8 cellular contexts compared by ENCODE assay signal in the genomic region with DNA sequence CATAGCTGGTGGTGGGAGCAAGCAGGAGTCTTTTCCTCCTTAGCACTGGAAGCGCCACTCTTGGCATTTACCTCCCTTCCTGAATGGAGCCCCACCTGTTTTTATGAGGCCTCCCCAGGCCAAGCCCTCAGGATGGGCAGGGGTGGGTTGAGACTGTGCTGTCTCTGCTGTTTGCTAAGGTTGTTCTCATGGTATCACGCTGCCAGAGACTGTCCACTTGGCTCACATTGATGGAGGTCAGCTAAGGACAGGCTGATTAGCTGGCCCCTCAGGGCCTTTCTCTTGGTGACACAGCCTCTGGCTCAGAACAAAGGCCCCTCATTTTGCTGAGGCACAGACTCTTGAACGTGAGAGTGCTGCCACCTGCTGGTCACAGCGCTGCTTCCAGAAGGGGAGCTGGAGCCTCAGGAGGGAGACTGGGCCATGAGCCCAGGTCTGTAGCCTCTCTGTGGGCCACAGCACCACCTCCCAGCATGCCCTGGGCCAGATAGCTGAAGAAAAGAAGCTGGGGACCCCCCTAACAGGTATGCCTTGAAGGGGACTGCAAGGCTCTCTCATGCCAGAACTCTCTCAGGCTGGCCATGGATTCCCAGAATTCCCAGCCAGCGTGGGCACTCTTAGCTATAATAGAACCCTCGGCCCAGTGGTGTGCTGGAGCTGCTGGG.
DNase-seq lines count a peak whose midpoint lies in the region; ATAC-seq and TF ChIP-seq lines count a peak whose summit lies in the region.

No MANE protein-coding gene starts in this region.

- H3K79me2 ChIP-seq in MM.1S (ENCODE audit: low read length) (no peaks in the 10 kb centered on the region), trophoblast cell (ENCODE audit: control insufficient read depth, insufficient read depth, low read length, poor library complexity) (no peaks in the 10 kb centered on the region)

- peak overlapping the region; percentile 67 for H4K91ac ChIP-seq in trophoblast cell (ENCODE audit: low read depth, low read length)

- intact Hi-C loops in upper lobe of right lung (cut with DNase I), result no loop called here

- H3K9ac ChIP-seq in MM.1S (ENCODE audit: low read length), result no peak overlapping the region
- H3K9ac ChIP-seq in trophoblast cell (ENCODE audit: low read length), result no peak overlapping the region

- H4K12ac ChIP-seq in trophoblast cell (ENCODE audit: low read depth, low read length), result peak overlapping the region; percentile 17

- H3K9me2 ChIP-seq in MM.1S (replicated peaks; ENCODE audit: insufficient read depth, low read length), result no peaks in the 10 kb centered on the region

- H2BK12ac ChIP-seq in trophoblast cell (ENCODE audit: low read length), result peak overlapping the region; percentile 27

- peaks cover 2% of the 10 kb centered on the region for H3K79me1 ChIP-seq in trophoblast cell (ENCODE audit: low read length)

- H4K8ac ChIP-seq in trophoblast cell (ENCODE audit: low read depth, low read length), result peak overlapping the region; percentile 11

- H3K27ac ChIP-seq in MM.1S (ENCODE audit: low read length) (no peak overlapping the region), trophoblast cell (ENCODE audit: low read depth, low read length) (no peak overlapping the region), upper lobe of right lung (no peak overlapping the region)

- no peaks in the 10 kb centered on the region for H3K36me3 ChIP-seq in HAP-1 (replicated peaks)
- no peaks in the 10 kb centered on the region for H3K36me3 ChIP-seq in MM.1S (replicated peaks; ENCODE audit: insufficient read depth, low read length)
- no peaks in the 10 kb centered on the region for H3K36me3 ChIP-seq in trophoblast cell (ENCODE audit: control insufficient read depth in 1 of 2, insufficient read depth in 2 of 2, low read length in 2 of 2)
- H3K36me3 ChIP-seq in upper lobe of right lung, result no peaks in the 10 kb centered on the region

- in situ Hi-C loops in HAP-1 (cut with MboI; ENCODE audit: low sequenced_read_pairs), result loop anchor here (25.0 kb wide), 2 partner anchors 673 to 873 kb away; no protein-coding TSS in a partner anchor
- in situ Hi-C loops in SK-MEL-5 (cut with HindIII; ENCODE audit: low pct_unique_long_range_greater_than_20kb, low sequenced_read_pairs), result loop anchor here (25.0 kb wide), 1 partner anchor 98 kb away; no protein-coding TSS in a partner anchor

- no peak overlapping the region for H3K23ac ChIP-seq in trophoblast cell (ENCODE audit: low read length)

- H3K36me3 Mint-ChIP-seq in glutamatergic neuron (ENCODE audit: unreplicated experiment), result no peaks in the 10 kb centered on the region

- H3K4ac ChIP-seq in trophoblast cell (ENCODE audit: low read depth, low read length), result no peak overlapping the region

- H3K27me3 Mint-ChIP-seq in glutamatergic neuron (ENCODE audit: unreplicated experiment), result peaks cover 1% of the 10 kb centered on the region

- H3K27me3 ChIP-seq in HAP-1 (ENCODE audit: low read depth) (no peaks in the 10 kb centered on the region), MM.1S (replicated peaks; ENCODE audit: insufficient read depth, low read length) (no peaks in the 10 kb centered on the region), trophoblast cell (ENCODE audit: insufficient read depth, low read length) (no peaks in the 10 kb centered on the region), upper lobe of right lung (no peaks in the 10 kb centered on the region)

- no peaks in the 10 kb centered on the region for H3K9me3 Mint-ChIP-seq in glutamatergic neuron (ENCODE audit: unreplicated experiment)

- no peaks in the 10 kb centered on the region for H3K4me1 Mint-ChIP-seq in glutamatergic neuron (ENCODE audit: low read depth, unreplicated experiment)

- peak overlapping the region; percentile 42 for H3K14ac ChIP-seq in trophoblast cell (ENCODE audit: low read length)

- no peaks in the 10 kb centered on the region for H3F3A ChIP-seq in MM.1S (ENCODE audit: insufficient read depth, low read length)

- H3K4me3 ChIP-seq in HAP-1 (no peak overlapping the region), MM.1S (ENCODE audit: low read length) (no peak overlapping the region), trophoblast cell (ENCODE audit: low read depth, low read length) (no peak overlapping the region), upper lobe of right lung (no peak overlapping the region)

- no peak overlapping the region for H3K18ac ChIP-seq in trophoblast cell (ENCODE audit: low read length)

- H3K9me3 ChIP-seq in HAP-1 (no peaks in the 10 kb centered on the region; the same call in 1 of the 2 replicates), MM.1S (replicated peaks; ENCODE audit: insufficient read depth, low read length) (no peaks in the 10 kb centered on the region), trophoblast cell (ENCODE audit: insufficient read depth, low read depth, low read length) (no peaks in the 10 kb centered on the region), upper lobe of right lung (no peaks in the 10 kb centered on the region)

- H3K4me1 ChIP-seq in HAP-1 (peaks cover 21% of the 10 kb centered on the region), MM.1S (ENCODE audit: low read length) (no peaks in the 10 kb centered on the region), trophoblast cell (ENCODE audit: control insufficient read depth in 1 of 2, insufficient read depth in 2 of 2, low read length in 2 of 2) (peaks cover 4 to 14% of the 10 kb centered on the region in 2 experiments), upper lobe of right lung (peaks cover 9% of the 10 kb centered on the region)

- WGBS in trophoblast cell (ENCODE audit: extremely low coverage, insufficient coverage, insufficient read length), result no CpG with 5 or more reads among the region's 6 CpGs

- no peak overlapping the region for H3K4me3 Mint-ChIP-seq in glutamatergic neuron (ENCODE audit: unreplicated experiment)

- TF ChIP-seq CTCF in MM.1S (IDR thresholded peaks at IDR 0.05; ENCODE audit: low read length) (peak; percentile 65), glutamatergic neuron (IDR thresholded peaks at IDR 0.05; ENCODE audit: partially characterized antibody, unreplicated experiment) (peak; percentile 87), upper lobe of right lung (IDR thresholded peaks at IDR 0.05) (peak; percentile 92)

- no peak overlapping the region for H2BK5ac ChIP-seq in trophoblast cell (ENCODE audit: low read depth, low read length, poor library complexity)

- peak; percentile 91 for ATAC-seq in upper lobe of right lung

- H2BK120ac ChIP-seq in trophoblast cell (ENCODE audit: insufficient read depth, low read length, poor library complexity), result peak overlapping the region; percentile 16

- H3K27ac Mint-ChIP-seq in glutamatergic neuron (ENCODE audit: unreplicated experiment), result no peak overlapping the region

- DNase-seq in GDM1 (lab: John Stamatoyannopoulos, UW) (peak; percentile 73), HAP-1 (ENCODE audit: low spot score in 2 of 2) (peak; percentile 87 to 95), MM.1S (peak; percentile 60), SK-MEL-5 (ENCODE audit: low read depth, low spot score) (peak; percentile 94), glutamatergic neuron (peak; percentile 96), trophoblast cell (peak; percentile 85 to 97), upper lobe of right lung (peak; percentile 94)
- peak; percentile 87 for DNase-seq in activated naive CD4-positive, alpha-beta T cell treated with Interleukin-2 at 50 U/mL for 16 hours

- no peaks in the 10 kb centered on the region for H4K20me1 ChIP-seq in MM.1S (ENCODE audit: insufficient read depth, low read length)

- peak overlapping the region; percentile 12 for H2AK5ac ChIP-seq in trophoblast cell (ENCODE audit: low read length)

- H2AFZ ChIP-seq in MM.1S (ENCODE audit: low read length), result no peak overlapping the region
- H2AFZ ChIP-seq in trophoblast cell (ENCODE audit: insufficient read depth, low read length, poor library complexity), result no peak overlapping the region

- H3K4me2 ChIP-seq in MM.1S (ENCODE audit: low read depth, low read length), result no peak overlapping the region
- H3K4me2 ChIP-seq in trophoblast cell (ENCODE audit: low read length), result no peak overlapping the region
